ENCODE assay signal across 17 cellular contexts in the genomic region with DNA sequence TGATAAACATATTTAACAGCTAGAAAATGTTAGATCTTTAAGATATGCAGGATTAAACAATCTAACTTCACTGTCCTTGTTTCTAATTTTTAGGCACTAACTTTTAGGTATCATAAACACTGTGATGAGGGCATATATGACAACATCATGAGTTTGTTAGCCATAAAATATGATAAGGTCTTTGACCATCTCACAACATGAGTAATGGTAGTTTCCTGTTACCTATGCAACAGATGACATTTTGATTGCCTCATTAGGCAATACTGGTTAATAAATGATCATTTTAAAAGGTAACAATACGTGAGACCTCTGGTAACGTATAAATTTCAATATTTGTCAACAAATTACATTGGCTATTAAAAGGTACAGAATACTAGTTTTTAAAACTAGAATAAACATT.
DNase-seq lines count a peak whose midpoint lies in the region; ATAC-seq, FAIRE-seq and TF ChIP-seq lines count a peak whose summit lies in the region.
"Had no signal": no experiment of that assay in that cellular context is flagged by ENCODE, and none has a peak within 500 bp of the region (broad histone marks: within the 10 kb centered on the region; RNA-seq: fewer than 3 reads in every experiment).

No MANE protein-coding gene starts in this region.

- no peaks in the 10 kb centered on the region for H3K9me3 Mint-ChIP-seq in activated T-cell treated with anti-CD3 and anti-CD28 coated beads, Interleukin-2, amount 50 U/mL, for 72 hours

- no peaks in the 10 kb centered on the region for H3K36me3 Mint-ChIP-seq in activated T-cell treated with anti-CD3 and anti-CD28 coated beads, Interleukin-2, amount 50 U/mL, for 72 hours (ENCODE audit: insufficient read depth in 2 of 2)
- H3K36me3 Mint-ChIP-seq: CD4-positive, alpha-beta memory T cell had no signal

- TF ChIP-seq POLR2A in A549 (IDR thresholded peaks at IDR 0.05; ENCODE audit: low read length): no peak

- peak overlapping the region in 1 of 2 experiments; percentile 14; a peak in 2 of 6 replicates for H3K27ac ChIP-seq in A549

- no peak for TF ChIP-seq CTCF in A549 (IDR thresholded peaks at IDR 0.05)
- no peak for TF ChIP-seq CTCF in mucosa of descending colon (IDR thresholded peaks at IDR 0.05)

- peaks cover 50% of the 10 kb centered on the region for H3K27me3 Mint-ChIP-seq in activated T-cell treated with anti-CD3 and anti-CD28 coated beads, Interleukin-2, amount 50 U/mL, for 72 hours (ENCODE audit: low read depth)

- WGBS in A549 (ENCODE audit: missing lambda C conversion rate): 23% methylated on average over 2 of the region's 2 CpGs

- POLR2A ChIA-PET in A549 (lab: Yijun Ruan, JAX): interaction anchor here (1.1 kb wide), 1 partner anchor 14 kb away, joined by 3 read pairs; no protein-coding TSS in a partner anchor

- H3K4me2 ChIP-seq in A549: peak overlapping the region; percentile 26

- CTCF ChIA-PET in A549 (lab: Yijun Ruan, JAX): no interaction called here

- H3K36me3 ChIP-seq in mucosa of descending colon (ENCODE audit: low read depth): no peaks in the 10 kb centered on the region
- H3K36me3 ChIP-seq: HAP-1 had no signal

- H3K4me1 ChIP-seq in A549: peaks cover 69% of the 10 kb centered on the region
- no peaks in the 10 kb centered on the region for H3K4me1 ChIP-seq in mucosa of descending colon (ENCODE audit: low read depth)
- H3K4me1 ChIP-seq: HAP-1 had no signal

- intact Hi-C loops in mucosa of descending colon (cut with DNase I, micrococcal nuclease): no loop called here

- no peak for DNase-seq in A549 (ENCODE audit: low read depth in 1 of 2, low spot score in 1 of 2)
- peak; percentile 4 for DNase-seq in RKO (ENCODE audit: low spot score)
- no peak for DNase-seq in mucosa of descending colon
- DNase-seq in renal cortical epithelial cell (ENCODE audit: low read depth): peak; percentile 42
- no peak for DNase-seq in activated T-cell treated with anti-CD3 and anti-CD28 coated beads, Interleukin-2, amount 50 U/mL, for 72 hours
- no peak for DNase-seq in DMS53 (lab: John Stamatoyannopoulos, UW)
- no peak for DNase-seq in GDM1 (lab: John Stamatoyannopoulos, UW)
- DNase-seq: 8988T; C1 segment of cervical spinal cord; Calu3; CD4-positive, alpha-beta memory T cell; COR-L47; EL; GOT3 had no signal

- peaks cover 12% of the 10 kb centered on the region for H3K4me1 Mint-ChIP-seq in activated T-cell treated with anti-CD3 and anti-CD28 coated beads, Interleukin-2, amount 50 U/mL, for 72 hours (ENCODE audit: low read depth)

- ATAC-seq in A549 (no peak), mucosa of descending colon (peak; percentile 14)
- ATAC-seq in activated T-cell treated with anti-CD3 and anti-CD28 coated beads, Interleukin-2, amount 50 U/mL, for 72 hours (replicated peaks in 1 of 2): no peak

- H3K9me3 ChIP-seq in A549 (no peaks in the 10 kb centered on the region), mucosa of descending colon (no peaks in the 10 kb centered on the region)
- H3K9me3 ChIP-seq: HAP-1 had no signal

- H3K4me3 Mint-ChIP-seq in activated T-cell treated with anti-CD3 and anti-CD28 coated beads, Interleukin-2, amount 50 U/mL, for 72 hours: no peak overlapping the region
- H3K4me3 Mint-ChIP-seq: CD4-positive, alpha-beta memory T cell had no signal

- H3K4me3 ChIP-seq in A549: no peak overlapping the region
- no peak overlapping the region for H3K4me3 ChIP-seq in mucosa of descending colon
- H3K4me3 ChIP-seq: HAP-1 had no signal

- H3K27ac Mint-ChIP-seq in activated T-cell treated with anti-CD3 and anti-CD28 coated beads, Interleukin-2, amount 50 U/mL, for 72 hours: no peak overlapping the region
- H3K27ac Mint-ChIP-seq: CD4-positive, alpha-beta memory T cell had no signal

- FAIRE-seq in A549 (lab: Jason Lieb, UNC): peak; percentile 96
- FAIRE-seq: GM12892, H54 had no signal

- peak in 1 of 2 experiments; percentile 29; a peak in 1 of 5 replicates for TF ChIP-seq EP300 in A549 (IDR thresholded peaks at IDR 0.05)

- TF ChIP-seq RAD21 in A549 (conservative IDR thresholded peaks at IDR 0.05 in 1 of 2, IDR thresholded peaks at IDR 0.05 in 1 of 2): no peak

TF ChIP-seq in A549, 52 proteins besides CTCF, POLR2A, EP300 and RAD21:
- peak; percentile 49; the same call in 1 of the 2 replicates for TF ChIP-seq GATA3 (IDR thresholded peaks at IDR 0.05; ENCODE audit: borderline replicate concordance)
- no peak for TF ChIP-seq FOSL2 (IDR thresholded peaks at IDR 0.05)
- TF ChIP-seq FOSL2 (CRISPR knock-in tag; IDR thresholded peaks at IDR 0.05): peak; percentile 71
- TF ChIP-seq NPAS2 (CRISPR knock-in tag; IDR thresholded peaks at IDR 0.05; ENCODE audit: borderline replicate concordance): no peak
- TF ChIP-seq, protein P1, sequence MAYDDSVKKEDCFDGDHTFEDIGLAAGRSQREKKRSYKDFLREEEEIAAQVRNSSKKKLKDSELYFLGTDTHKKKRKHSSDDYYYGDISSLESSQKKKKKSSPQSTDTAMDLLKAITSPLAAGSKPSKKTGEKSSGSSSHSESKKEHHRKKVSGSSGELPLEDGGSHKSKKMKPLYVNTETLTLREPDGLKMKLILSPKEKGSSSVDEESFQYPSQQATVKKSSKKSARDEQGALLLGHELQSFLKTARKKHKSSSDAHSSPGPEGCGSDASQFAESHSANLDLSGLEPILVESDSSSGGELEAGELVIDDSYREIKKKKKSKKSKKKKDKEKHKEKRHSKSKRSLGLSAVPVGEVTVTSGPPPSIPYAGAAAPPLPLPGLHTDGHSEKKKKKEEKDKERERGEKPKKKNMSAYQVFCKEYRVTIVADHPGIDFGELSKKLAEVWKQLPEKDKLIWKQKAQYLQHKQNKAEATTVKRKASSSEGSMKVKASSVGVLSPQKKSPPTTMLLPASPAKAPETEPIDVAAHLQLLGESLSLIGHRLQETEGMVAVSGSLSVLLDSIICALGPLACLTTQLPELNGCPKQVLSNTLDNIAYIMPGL (CRISPR knock-in tag; IDR thresholded peaks at IDR 0.05; ENCODE audit: borderline replicate concordance): no peak
- 0 out of 2 replicates have a peak, but pooled peaks have one; percentile 21 for TF ChIP-seq JUNB (IDR thresholded peaks at IDR 0.05)
- no peak for TF ChIP-seq RNF2 (IDR thresholded peaks at IDR 0.05; ENCODE audit: borderline replicate concordance, low read depth)
- peak in 1 of 2 experiments; percentile 68; a peak in 3 of 4 replicates for TF ChIP-seq CEBPB (IDR thresholded peaks at IDR 0.05)

Comparison
In these comparisons a context has a peak if more than half of its experiments do, and no peak if none do; other contexts are left out.
1. DNase-seq: peak in RKO (single experiment) and renal cortical epithelial cell (single experiment); none in A549 (0 of 2), mucosa of descending colon (0 of 3), activated T-cell treated with anti-CD3 and anti-CD28 coated beads, Interleukin-2, amount 50 U/mL, for 72 hours (0 of 2), DMS53 (single experiment) and GDM1 (single experiment).